ENCODE assay signal across 8 cellular contexts in genomic region chr17:43900183-43900857, GRCh38. TPM values are rescaled to one million over a fixed set of nuclear protein-coding genes. Genes with fewer than 3 reads are reported as not detected.
DNase-seq lines count a peak whose midpoint lies in the region; ATAC-seq and TF ChIP-seq lines count a peak whose summit lies in the region.

No MANE protein-coding gene starts in this region.

- peak overlapping the region; percentile 57 for H3K4me3 ChIP-seq in AG10803 (ENCODE audit: low read length)
- H3K4me3 ChIP-seq in adrenal gland = peak overlapping the region in 1 of 4 donors; percentile 47
- peak overlapping the region; percentile 13 to 53 (median 34) for H3K4me3 ChIP-seq in tibial nerve

- peaks cover 11% of the 10 kb centered on the region for H3K4me1 Mint-ChIP-seq in T-helper 1 cell treated with Interleukin-12 subunit alpha and Interleukin-12 subunit beta and Interleukin-4 antibody, amounts not matched to agents 30 μg/mL and 1 μg/mL, for 36 hours (ENCODE audit: low read depth)

- H3K36me3 Mint-ChIP-seq in T-helper 1 cell treated with Interleukin-12 subunit alpha and Interleukin-12 subunit beta and Interleukin-4 antibody, amounts not matched to agents 30 μg/mL and 1 μg/mL, for 36 hours (ENCODE audit: low read depth) = no peaks in the 10 kb centered on the region

- H3K9me3 Mint-ChIP-seq in T-helper 1 cell treated with Interleukin-12 subunit alpha and Interleukin-12 subunit beta and Interleukin-4 antibody, amounts not matched to agents 30 μg/mL and 1 μg/mL, for 36 hours = no peaks in the 10 kb centered on the region

- peaks cover 0 to 12% of the 10 kb centered on the region in 2 donors for H3K4me1 ChIP-seq in adrenal gland (replicated peaks in 1 of 2)
- H3K4me1 ChIP-seq in tibial nerve = peaks cover 0 to 19% (median 6%) of the 10 kb centered on the region in 4 donors

- H3K27me3 ChIP-seq in adrenal gland (peaks cover 15% of the 10 kb centered on the region), tibial nerve (peaks cover 0 to 18% of the 10 kb centered on the region in 2 donors)

- ATAC-seq in GM21786 (IDR thresholded peaks at IDR 0.05; ENCODE audit: unreplicated experiment) (peak; percentile 65), left cardiac atrium (peak; percentile 98 to 99)

- intact Hi-C loops in adrenal gland (cut with DNase I) (no loop called here), left cardiac atrium (cut with DNase I) (no loop called here)

- TF ChIP-seq CTCF in AG10803 (conservative IDR thresholded peaks at IDR 0.05; ENCODE audit: low read length) = no peak
- no peak for TF ChIP-seq CTCF in adrenal gland (IDR thresholded peaks at IDR 0.05)
- TF ChIP-seq CTCF in tibial nerve (IDR thresholded peaks at IDR 0.05) = no peak

- H3K36me3 ChIP-seq in adrenal gland (replicated peaks in 1 of 2) (no peaks in the 10 kb centered on the region), tibial nerve (no peaks in the 10 kb centered on the region)

- no peak for TF ChIP-seq EP300 in tibial nerve (IDR thresholded peaks at IDR 0.05)

- 2 to 8% (median 4%) methylated on average over 9 to 31 of the region's 31 CpGs for WGBS in adrenal gland, 4 donors
- WGBS in tibial nerve, 2 donors = 3 to 4% methylated on average over 15 to 22 of the region's 31 CpGs

- peaks cover 42% of the 10 kb centered on the region for H3K27me3 Mint-ChIP-seq in T-helper 1 cell treated with Interleukin-12 subunit alpha and Interleukin-12 subunit beta and Interleukin-4 antibody, amounts not matched to agents 30 μg/mL and 1 μg/mL, for 36 hours (ENCODE audit: low read depth)

- DNase-seq in AG10803 (ENCODE audit: low read depth) (peak; percentile 66), NCI-H146 (lab: John Stamatoyannopoulos, UW) (peak; percentile 75), adrenal gland (peak; percentile 72 to 93 (median 83)), left cardiac atrium (peak; percentile 91), pons (ENCODE audit: low spot score) (peak; percentile 66), tibial nerve (ENCODE audit: low spot score in 2 of 2) (peak; percentile 54 to 75)

- TF ChIP-seq POLR2A in adrenal gland (IDR thresholded peaks at IDR 0.05) = no peak
- TF ChIP-seq POLR2A in tibial nerve (IDR thresholded peaks at IDR 0.05) = no peak

- H3K9me3 ChIP-seq in adrenal gland (replicated peaks in 1 of 3) = no peaks in the 10 kb centered on the region
- no peaks in the 10 kb centered on the region for H3K9me3 ChIP-seq in tibial nerve

- no peak overlapping the region for H3K27ac ChIP-seq in adrenal gland
- H3K27ac ChIP-seq in tibial nerve = no peak overlapping the region

- no peak overlapping the region for H3K27ac Mint-ChIP-seq in T-helper 1 cell treated with Interleukin-12 subunit alpha and Interleukin-12 subunit beta and Interleukin-4 antibody, amounts not matched to agents 30 μg/mL and 1 μg/mL, for 36 hours

- H3K4me3 Mint-ChIP-seq in T-helper 1 cell treated with Interleukin-12 subunit alpha and Interleukin-12 subunit beta and Interleukin-4 antibody, amounts not matched to agents 30 μg/mL and 1 μg/mL, for 36 hours = peak overlapping the region; percentile 84

RNA-seq across cellular contexts. Expression of gene MPP2, which starts 7.0 kb away (rescaled TPM):
- total RNA-seq in adrenal gland = 10 to 100 TPM in 1 of 8 donors, 1 to 10 TPM in 6, under 1 TPM in 1; 0.29 to 16.0 (median 2.4) TPM
- 1 to 10 TPM; 1.2 to 4.1 (median 3.0) TPM for polyA plus RNA-seq in adrenal gland
- total RNA-seq in left cardiac atrium = 10 to 100 TPM; 10.7 to 15.9 TPM
- total RNA-seq in tibial nerve = 10 to 100 TPM in 2 of 4 donors, 1 to 10 TPM in 2; 4.2 to 22.9 (median 9.3) TPM

RNA-seq across cellular contexts. Expression of gene PPY, which starts 42.0 kb away (rescaled TPM):
- total RNA-seq in adrenal gland (not detected), left cardiac atrium (not detected), tibial nerve (not detected)
- not detected for polyA plus RNA-seq in adrenal gland

RNA-seq across cellular contexts. Expression of gene CD300LG, which starts 53.3 kb away (rescaled TPM):
- total RNA-seq in adrenal gland (1 to 10 TPM in 7 of 8 donors, under 1 TPM in 1; 0.78 to 5.2 (median 3.0) TPM), left cardiac atrium (10 to 100 TPM; 14.5 to 15.0 TPM), tibial nerve (10 to 100 TPM in 1 of 4 donors, 1 to 10 TPM in 3; 4.0 to 12.9 (median 8.1) TPM)
- 1 to 10 TPM; 1.2 to 7.3 (median 1.5) TPM for polyA plus RNA-seq in adrenal gland

RNA-seq across cellular contexts. Expression of gene PYY, which starts 53.4 kb away (rescaled TPM):
- total RNA-seq in adrenal gland (under 1 TPM in 1 of 8 donors, not detected in 7; 0.43 TPM), left cardiac atrium (not detected), tibial nerve (1 to 10 TPM in 1 of 4 donors, not detected in 3; 2.0 TPM)
- polyA plus RNA-seq in adrenal gland = not detected
